In the genomic region with DNA sequence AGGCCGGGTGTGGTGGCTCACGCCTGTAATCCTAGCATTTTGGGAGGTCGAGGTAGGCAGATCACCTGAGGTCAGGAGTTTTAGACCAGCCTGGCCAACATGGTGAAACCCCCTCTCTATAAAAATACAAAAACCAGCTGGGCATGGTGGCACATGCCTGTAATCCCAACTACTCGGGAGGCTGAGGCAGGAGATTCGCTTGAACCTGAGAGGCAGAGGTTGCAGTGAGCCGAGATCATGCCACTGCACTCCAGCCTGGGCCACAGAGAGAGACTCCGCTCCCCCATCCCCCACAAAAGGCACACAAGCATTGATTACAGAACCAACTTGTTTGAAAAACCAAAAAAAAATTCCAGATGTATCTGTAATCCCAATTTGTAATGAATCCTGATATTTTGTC, we compare ENCODE assay signal across 8 cellular contexts. TPM values are rescaled to one million over a fixed set of nuclear protein-coding genes. Genes with fewer than 3 reads are reported as not detected.
DNase-seq lines count a peak whose midpoint lies in the region; ATAC-seq and TF ChIP-seq lines count a peak whose summit lies in the region.
"Not testable (repeated sequence)": the region's sequence is repeated elsewhere in the genome, so short reads cannot be mapped to it uniquely, and the experiment has no call there.

No MANE protein-coding gene starts in this region.

- H3K9me3 ChIP-seq in ES-I3 (ENCODE audit: control insufficient read depth, insufficient read depth, low read length); OCI-LY1 (ENCODE audit: low read length); gastroesophageal sphincter; mesodermal cell (ENCODE audit: control insufficient read depth, low read length): not testable (repeated sequence)

- H3K4me1 Mint-ChIP-seq in activated CD8-positive, alpha-beta memory T cell treated with anti-CD3 and anti-CD28 coated beads, Interleukin-2, amount 10 ng/mL, durations not matched to agents 7 days and 5 days: peaks cover 60% of the 10 kb centered on the region

- H3K36me3 Mint-ChIP-seq in activated CD8-positive, alpha-beta memory T cell treated with anti-CD3 and anti-CD28 coated beads, Interleukin-2, amount 10 ng/mL, durations not matched to agents 7 days and 5 days: peaks cover 59% of the 10 kb centered on the region

- not testable (repeated sequence) for H3F3A ChIP-seq in OCI-LY1 (ENCODE audit: insufficient read depth, low read length)

- H3K27ac ChIP-seq in OCI-LY1 (ENCODE audit: low read depth, low read length, poor library complexity, severe bottlenecking) (peak overlapping the region; percentile 97), caudate nucleus (ENCODE audit: low read depth, low read length) (peak overlapping the region; percentile 8), gastroesophageal sphincter (peak overlapping the region; percentile 95 to 100 (median 99))
- not testable (repeated sequence) for H3K27ac ChIP-seq in mesodermal cell (ENCODE audit: low read depth, low read length, severe bottlenecking); urinary bladder (ENCODE audit: low read depth)

- TF ChIP-seq POLR2A in gastroesophageal sphincter (IDR thresholded peaks at IDR 0.05): not testable (repeated sequence)

- H3K4me3 ChIP-seq in OCI-LY1 (ENCODE audit: low read depth, low read length, poor library complexity, severe bottlenecking) (peak overlapping the region; percentile 81), gastroesophageal sphincter (peak overlapping the region; percentile 78 to 98), mesodermal cell (ENCODE audit: extremely low read depth, insufficient read depth, low read length, poor library complexity, severe bottlenecking) (peak overlapping the region; percentile 78), retinal pigment epithelial cell (ENCODE audit: low read length) (peak overlapping the region; percentile 99), urinary bladder (ENCODE audit: low read depth, low read length) (peak overlapping the region; percentile 91)

- H2AFZ ChIP-seq in OCI-LY1 (ENCODE audit: low read length): not testable (repeated sequence)

- H3K4me3 Mint-ChIP-seq in activated CD8-positive, alpha-beta memory T cell treated with anti-CD3 and anti-CD28 coated beads, Interleukin-2, amount 10 ng/mL, durations not matched to agents 7 days and 5 days: peak overlapping the region; percentile 99

- H3K36me3 ChIP-seq in ES-I3 (ENCODE audit: insufficient read depth, low read length) (peaks cover 27% of the 10 kb centered on the region), OCI-LY1 (ENCODE audit: insufficient read depth, low read length) (peaks cover 61% of the 10 kb centered on the region), gastroesophageal sphincter (peaks cover 0 to 14% of the 10 kb centered on the region in 2 donors), mesodermal cell (ENCODE audit: control insufficient read depth, insufficient read depth, low read length) (peaks cover 46% of the 10 kb centered on the region)
- H3K36me3 ChIP-seq in urinary bladder (ENCODE audit: insufficient read depth): not testable (repeated sequence)

- not testable (repeated sequence) for H3K9me3 Mint-ChIP-seq in activated CD8-positive, alpha-beta memory T cell treated with anti-CD3 and anti-CD28 coated beads, Interleukin-2, amount 10 ng/mL, durations not matched to agents 7 days and 5 days (ENCODE audit: low read depth)

- TF ChIP-seq CTCF in OCI-LY1 (IDR thresholded peaks at IDR 0.05; ENCODE audit: low read length); gastroesophageal sphincter (IDR thresholded peaks at IDR 0.05); retinal pigment epithelial cell (conservative IDR thresholded peaks at IDR 0.05; ENCODE audit: low read depth, low read length): not testable (repeated sequence)

- H3K4me2 ChIP-seq in OCI-LY1 (ENCODE audit: low read length): peak overlapping the region; percentile 98

- not testable (repeated sequence) for DNase-seq in activated CD8-positive, alpha-beta memory T cell treated with anti-CD3 and anti-CD28 coated beads, Interleukin-2, amount 10 ng/mL, durations not matched to agents 7 days and 5 days; caudate nucleus (lab: John Stamatoyannopoulos, UW); retinal pigment epithelial cell (ENCODE audit: low read depth)

- peaks cover 63% of the 10 kb centered on the region for H3K79me2 ChIP-seq in OCI-LY1 (ENCODE audit: insufficient read depth, low read length)

- 70 to 78% methylated on average over 3 to 6 of the region's 7 CpGs for WGBS in gastroesophageal sphincter (ENCODE audit: low coverage in 1 of 2), 2 donors
- 36 to 40% methylated on average over 3 to 4 of the region's 7 CpGs for WGBS in mesodermal cell (ENCODE audit: insufficient coverage in 2 of 2), 2 experiments
- WGBS in urinary bladder: 63% methylated on average over 7 of the region's 7 CpGs

- not testable (repeated sequence) for ATAC-seq in activated CD8-positive, alpha-beta memory T cell treated with anti-CD3 and anti-CD28 coated beads, Interleukin-2, amount 10 ng/mL, durations not matched to agents 7 days and 5 days; gastroesophageal sphincter

- H3K27ac Mint-ChIP-seq in activated CD8-positive, alpha-beta memory T cell treated with anti-CD3 and anti-CD28 coated beads, Interleukin-2, amount 10 ng/mL, durations not matched to agents 7 days and 5 days: peak overlapping the region; percentile 98

- H3K9ac ChIP-seq in ES-I3 (ENCODE audit: low read depth, low read length) (peak overlapping the region; percentile 99), OCI-LY1 (ENCODE audit: low read length) (peak overlapping the region; percentile 90)

- CTCF ChIA-PET in activated CD8-positive, alpha-beta memory T cell treated with anti-CD3 and anti-CD28 coated beads, Interleukin-2, amount 10 ng/mL, durations not matched to agents 7 days and 5 days (lab: Charles Lee): interaction anchor here (0.6 to 0.9 kb wide), 2 partner anchors 24 to 228 kb away, joined by 3 to 4 read pairs; a partner anchor contains a TSS

- peaks cover 38% of the 10 kb centered on the region for H3K4me1 ChIP-seq in ES-I3 (ENCODE audit: insufficient read depth, low read length)
- peaks cover 57% of the 10 kb centered on the region for H3K4me1 ChIP-seq in OCI-LY1 (ENCODE audit: insufficient read depth, low read length, severe bottlenecking)
- H3K4me1 ChIP-seq in gastroesophageal sphincter: peaks cover 6 to 70% (median 19%) of the 10 kb centered on the region in 3 donors
- H3K4me1 ChIP-seq in mesodermal cell (ENCODE audit: control insufficient read depth, insufficient read depth, low read length, poor library complexity, severe bottlenecking): peaks cover 19% of the 10 kb centered on the region
- not testable (repeated sequence) for H3K4me1 ChIP-seq in urinary bladder (ENCODE audit: insufficient read depth)

- not testable (repeated sequence) for H3K27me3 Mint-ChIP-seq in activated CD8-positive, alpha-beta memory T cell treated with anti-CD3 and anti-CD28 coated beads, Interleukin-2, amount 10 ng/mL, durations not matched to agents 7 days and 5 days

- H3K27me3 ChIP-seq in OCI-LY1 (ENCODE audit: insufficient read depth, low read length); gastroesophageal sphincter: not testable (repeated sequence)

- not testable (repeated sequence) for TF ChIP-seq EP300 in gastroesophageal sphincter (IDR thresholded peaks at IDR 0.05)

- H4K20me1 ChIP-seq in OCI-LY1 (ENCODE audit: insufficient read depth, low read length): not testable (repeated sequence)

- H3K9me2 ChIP-seq in OCI-LY1 (ENCODE audit: low read depth, low read length): not testable (repeated sequence)

RNA-seq across cellular contexts. Expression of a gene that starts 2.4 kb away (rescaled TPM):
- total RNA-seq in activated CD8-positive, alpha-beta memory T cell treated with anti-CD3 and anti-CD28 coated beads, Interleukin-2, amount 10 ng/mL, durations not matched to agents 7 days and 5 days: 100 to 1,000 TPM; 187 to 214 TPM
- total RNA-seq in gastroesophageal sphincter (100 to 1,000 TPM in 3 of 4 donors, 10 to 100 TPM in 1; 88.0 to 190 (median 177) TPM), urinary bladder (95.1 TPM)
- polyA plus RNA-seq in mesodermal cell (2013, experiment 1 of 2): 95.8 TPM
- polyA plus RNA-seq in mesodermal cell (2013, experiment 2 of 2): 98.4 TPM
- polyA plus RNA-seq in urinary bladder: 122 TPM
